ENCODE assay signal across 23 cellular contexts in the genomic region with DNA sequence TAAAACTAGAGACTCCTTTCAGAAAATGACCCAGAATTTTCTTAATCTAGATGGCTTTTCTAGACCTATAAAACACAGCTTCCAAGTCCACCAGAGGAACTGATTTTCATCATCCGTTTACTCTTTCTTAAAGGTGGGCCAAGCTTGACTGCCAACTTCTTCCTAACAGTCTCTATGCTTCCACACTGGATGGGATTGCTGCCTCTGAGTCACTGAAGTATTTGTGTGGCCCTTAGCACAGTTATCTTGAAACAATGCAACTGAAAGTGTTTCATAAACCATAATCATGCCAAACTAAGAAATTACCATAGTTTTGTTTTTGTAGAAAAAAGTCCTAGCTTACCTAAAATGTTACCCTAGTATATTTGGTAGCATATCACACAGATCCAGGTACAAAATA.
DNase-seq lines count a peak whose midpoint lies in the region; ATAC-seq and TF ChIP-seq lines count a peak whose summit lies in the region.
"Had no signal": no experiment of that assay in that cellular context is flagged by ENCODE, and none has a peak within 500 bp of the region (broad histone marks: within the 10 kb centered on the region; RNA-seq: fewer than 3 reads in every experiment).

No MANE protein-coding gene starts in this region.

- no peak overlapping the region for H3K23ac ChIP-seq in mesenchymal stem cell (ENCODE audit: low read length in 2 of 2)

- H4K91ac ChIP-seq in mesenchymal stem cell (ENCODE audit: low read length): no peak overlapping the region

- H4K20me1 ChIP-seq in osteoblast (ENCODE audit: insufficient read depth, low read length): no peaks in the 10 kb centered on the region

- H2BK15ac ChIP-seq in mesenchymal stem cell (ENCODE audit: low read depth, poor library complexity, severe bottlenecking): no peak overlapping the region

- no peak overlapping the region for H4K8ac ChIP-seq in mesenchymal stem cell (ENCODE audit: low read length)

- no peaks in the 10 kb centered on the region for H3K9me3 ChIP-seq in MG63
- H3K9me3 ChIP-seq in osteoblast (ENCODE audit: low read depth, low read length): no peaks in the 10 kb centered on the region
- H3K9me3 ChIP-seq in lower lobe of right lung: no peaks in the 10 kb centered on the region
- no peaks in the 10 kb centered on the region for H3K9me3 ChIP-seq in mesenchymal stem cell (ENCODE audit: control insufficient read depth, low read length)
- no peaks in the 10 kb centered on the region for H3K9me3 ChIP-seq in ovary
- H3K9me3 ChIP-seq: right lobe of liver, testis had no signal

- TF ChIP-seq CTCF in epithelial cell of esophagus (IDR thresholded peaks at IDR 0.05; ENCODE audit: insufficient read depth, low read depth, low read length, missing control alignments) (no peak), osteoblast (IDR thresholded peaks at IDR 0.05; ENCODE audit: extremely low read depth, low read depth, low read length) (no peak), lower lobe of right lung (IDR thresholded peaks at IDR 0.05) (no peak), ovary (IDR thresholded peaks at IDR 0.05) (no peak)

- H2AFZ ChIP-seq in osteoblast (ENCODE audit: low read length) (no peak overlapping the region), mesenchymal stem cell (ENCODE audit: low read depth, low read length) (no peak overlapping the region)

- ATAC-seq in lower lobe of right lung: no peak
- ATAC-seq: activated CD8-positive, alpha-beta T cell treated with anti-CD3 and anti-CD28 coated beads, Interleukin-2, amount 10 ng/mL, durations not matched to agents 7 days and 5 days; right lobe of liver; T-helper 17 cell had no signal

- no peak overlapping the region for H2BK5ac ChIP-seq in mesenchymal stem cell (ENCODE audit: low read depth, low read length, poor library complexity, severe bottlenecking)

- peak; percentile 32 for DNase-seq in EL
- peak; percentile 77 for DNase-seq in MG63
- peak; percentile 14 for DNase-seq in epithelial cell of esophagus (ENCODE audit: low read depth)
- DNase-seq in osteoblast (ENCODE audit: insufficient read length, low spot score, missing footprints): peak; percentile 1
- DNase-seq in lower lobe of right lung: no peak
- DNase-seq in stimulated activated naive CD4-positive, alpha-beta T cell treated with Interleukin-2 at 50 U/mL for 16 hours (lab: John Stamatoyannopoulos, UW): no peak
- no peak for DNase-seq in mesenchymal stem cell
- DNase-seq in ovary: no peak
- DNase-seq: activated CD8-positive, alpha-beta T cell treated with anti-CD3 and anti-CD28 coated beads, Interleukin-2, amount 10 ng/mL, durations not matched to agents 7 days and 5 days; activated effector memory CD4-positive, alpha-beta T cell treated with Interleukin-2 at 50 U/mL for 16 hours; activated naive CD8-positive, alpha-beta T cell treated with anti-CD3 and anti-CD28 coated beads for 36 hours; activated T-cell treated with anti-CD3 and anti-CD28 coated beads for 4 hours; foreskin melanocyte; KBM-7; NCI-H1436; NCI-H2081 treated with DMSO at 0.1 percent for 48 hours; NCI-H226; NCI-H69; right lobe of liver; RPMI8226; stimulated activated naive CD4-positive, alpha-beta T cell; T-helper 17 cell; testis had no signal

- H3K18ac ChIP-seq in mesenchymal stem cell (ENCODE audit: low read depth in 1 of 2, low read length in 2 of 2): no peak overlapping the region

- 100% methylated on average over 1 of the region's 1 CpG for WGBS in mesenchymal stem cell
- WGBS in ovary, 3 donors: 68 to 71% (median 69%) methylated on average over 1 of the region's 1 CpG

- no peak overlapping the region for H2AK5ac ChIP-seq in mesenchymal stem cell (ENCODE audit: low read length, severe bottlenecking)

- H3K36me3 ChIP-seq in MG63: no peaks in the 10 kb centered on the region
- no peaks in the 10 kb centered on the region for H3K36me3 ChIP-seq in osteoblast (ENCODE audit: insufficient read depth, low read length)
- no peaks in the 10 kb centered on the region for H3K36me3 ChIP-seq in lower lobe of right lung
- H3K36me3 ChIP-seq in mesenchymal stem cell (ENCODE audit: control insufficient read depth in 1 of 2, insufficient read depth in 2 of 2, low read depth in 1 of 2, low read length in 2 of 2): no peaks in the 10 kb centered on the region
- no peaks in the 10 kb centered on the region for H3K36me3 ChIP-seq in ovary
- H3K36me3 ChIP-seq: right lobe of liver had no signal

- H3K79me2 ChIP-seq in osteoblast (ENCODE audit: insufficient read depth, low read length): no peaks in the 10 kb centered on the region

- H3K27me3 ChIP-seq in MG63: no peaks in the 10 kb centered on the region
- no peaks in the 10 kb centered on the region for H3K27me3 ChIP-seq in osteoblast (ENCODE audit: insufficient read depth, low read length)
- no peaks in the 10 kb centered on the region for H3K27me3 ChIP-seq in lower lobe of right lung (ENCODE audit: low read depth)
- no peaks in the 10 kb centered on the region for H3K27me3 ChIP-seq in mesenchymal stem cell (ENCODE audit: control insufficient read depth in 1 of 2, insufficient read depth in 1 of 2, low read length in 2 of 2)
- no peaks in the 10 kb centered on the region for H3K27me3 ChIP-seq in ovary
- H3K27me3 ChIP-seq: right lobe of liver, testis had no signal

- TF ChIP-seq EP300 in ovary (IDR thresholded peaks at IDR 0.05): no peak

- H3K4me2 ChIP-seq in osteoblast (ENCODE audit: insufficient read depth, low read length): peak overlapping the region; percentile 3
- no peak overlapping the region for H3K4me2 ChIP-seq in mesenchymal stem cell (ENCODE audit: low read length, poor library complexity, severe bottlenecking)

- no peak overlapping the region for H2BK12ac ChIP-seq in mesenchymal stem cell (ENCODE audit: low read length in 2 of 2)

- H2BK120ac ChIP-seq in mesenchymal stem cell (ENCODE audit: low read depth, low read length): no peak overlapping the region

- no peak overlapping the region for H3K14ac ChIP-seq in mesenchymal stem cell (ENCODE audit: low read length in 2 of 2)

- H3K79me1 ChIP-seq in mesenchymal stem cell (replicated peaks; ENCODE audit: low read length, poor library complexity, severe bottlenecking): no peaks in the 10 kb centered on the region

- H3K9ac ChIP-seq in mesenchymal stem cell (ENCODE audit: low read length): no peak overlapping the region

- H3K4me1 ChIP-seq in osteoblast (ENCODE audit: insufficient read depth, low read length) (peaks cover 22% of the 10 kb centered on the region), lower lobe of right lung (peaks cover 7% of the 10 kb centered on the region), mesenchymal stem cell (ENCODE audit: control insufficient read depth, insufficient read depth, low read depth, low read length) (no peaks in the 10 kb centered on the region), ovary (ENCODE audit: insufficient read depth) (no peaks in the 10 kb centered on the region)
- H3K4me1 ChIP-seq: right lobe of liver, testis had no signal

- no peak overlapping the region for H3K4ac ChIP-seq in mesenchymal stem cell (ENCODE audit: low read depth in 1 of 2, low read length in 2 of 2)

- intact Hi-C loops in lower lobe of right lung (cut with DNase I): no loop called here
- intact Hi-C loops in ovary (cut with DNase I): no loop called here

- no peak overlapping the region for H3K27ac ChIP-seq in osteoblast (ENCODE audit: low read depth, low read length)
- no peak overlapping the region for H3K27ac ChIP-seq in lower lobe of right lung
- no peak overlapping the region for H3K27ac ChIP-seq in mesenchymal stem cell (ENCODE audit: low read length, poor library complexity, severe bottlenecking)
- H3K27ac ChIP-seq in ovary: no peak overlapping the region
- H3K27ac ChIP-seq: right lobe of liver, testis had no signal

- TF ChIP-seq POLR2A in ovary (IDR thresholded peaks at IDR 0.05): no peak

- H3K4me3 ChIP-seq in MG63: no peak overlapping the region
- H3K4me3 ChIP-seq in epithelial cell of esophagus (ENCODE audit: low read length): no peak overlapping the region
- no peak overlapping the region for H3K4me3 ChIP-seq in osteoblast (ENCODE audit: insufficient read depth, low read length)
- no peak overlapping the region for H3K4me3 ChIP-seq in lower lobe of right lung
- no peak overlapping the region for H3K4me3 ChIP-seq in mesenchymal stem cell (ENCODE audit: insufficient read depth in 1 of 2, low read depth in 1 of 2, low read length in 2 of 2)
- H3K4me3 ChIP-seq in ovary: no peak overlapping the region
- H3K4me3 ChIP-seq: right lobe of liver, testis had no signal

Comparison
In these comparisons a context has a peak if more than half of its experiments do, and no peak if none do; other contexts are left out.
1. DNase-seq: peak in EL (single experiment), MG63 (single experiment), epithelial cell of esophagus (single experiment) and osteoblast (single experiment); none in lower lobe of right lung (single experiment), stimulated activated naive CD4-positive, alpha-beta T cell treated with Interleukin-2 at 50 U/mL for 16 hours (single experiment), mesenchymal stem cell (single experiment) and ovary (0 of 5).